ENCODE assay signal across 14 cellular contexts in genomic region chr7:29496355-29497020, GRCh38.
"Had no signal": no experiment of that assay in that cellular context is flagged by ENCODE, and none has a peak within 500 bp of the region (broad histone marks: within the 10 kb centered on the region; RNA-seq: fewer than 3 reads in every experiment).

No MANE protein-coding gene starts in this region.

- H3K4me1 ChIP-seq: adrenal gland, gastroesophageal sphincter, tibial nerve, vagina had no signal

- H3K9me3 ChIP-seq: adrenal gland, gastroesophageal sphincter, tibial nerve, vagina had no signal

- DNase-seq: activated CD4-positive, alpha-beta T cell treated with anti-CD3 and anti-CD28 coated beads, Interleukin-2, amount 50 U/mL, for 1 hour; activated naive CD4-positive, alpha-beta T cell treated with anti-CD3 and anti-CD28 coated beads, Interleukin-2, amount 50 U/mL, for 16 hours; adrenal gland; caudate nucleus; cortex of kidney; effector CD8-positive, alpha-beta T cell; left ventricle myocardium superior; retina had no signal

- FAIRE-seq: keratinocyte had no signal

- ATAC-seq: gastroesophageal sphincter; left ventricle myocardium superior; stimulated activated effector memory CD8-positive, alpha-beta T cell treated with anti-CD3 and anti-CD28 coated beads, Interleukin-12 subunit alpha, Interleukin-12 subunit beta, amount 100 ng/mL, for 72 hours had no signal

- H3K27me3 ChIP-seq: adrenal gland, gastroesophageal sphincter, tibial nerve, vagina had no signal

- H3K4me3 ChIP-seq: adrenal gland, gastroesophageal sphincter, skin epidermis, tibial nerve, vagina had no signal

- H3K36me3 ChIP-seq: adrenal gland, tibial nerve, vagina had no signal

- H3K27ac ChIP-seq: gastroesophageal sphincter, skin epidermis, tibial nerve, vagina had no signal
